ENCODE assay signal across 33 cellular contexts in genomic region chr3:64027708-64028107, GRCh38.
"Had no signal": no experiment of that assay in that cellular context is flagged by ENCODE, and none has a peak within 500 bp of the region (broad histone marks: within the 10 kb centered on the region; RNA-seq: fewer than 3 reads in every experiment).

No MANE protein-coding gene starts in this region.

- H3K27ac ChIP-seq: brain microvascular endothelial cell, SJCRH30, WERI-Rb-1 had no signal

- DNase-seq: activated CD4-positive, alpha-beta memory T cell treated with anti-CD3 and anti-CD28 coated beads, Interleukin-2, amount 10 ng/mL, durations not matched to agents 7 days and 5 days; activated CD4-positive, alpha-beta T cell treated with anti-CD3 and anti-CD28 coated beads for 1 hour; activated CD4-positive, alpha-beta T cell treated with anti-CD3 and anti-CD28 coated beads for 48 hours; activated CD4-positive, CD25-positive, alpha-beta regulatory T cell; activated CD8-positive, alpha-beta memory T cell treated with anti-CD3 and anti-CD28 coated beads for 24 hours; activated CD8-positive, alpha-beta memory T cell treated with anti-CD3 and anti-CD28 coated beads, Interleukin-2, amount 10 ng/mL, durations not matched to agents 7 days and 5 days; activated CD8-positive, alpha-beta memory T cell treated with anti-CD3 and anti-CD28 coated beads, Interleukin-2, amount 50 U/mL, for 48 hours; activated effector memory CD4-positive, alpha-beta T cell treated with Interleukin-2 at 50 U/mL for 16 hours; activated naive CD4-positive, alpha-beta T cell treated with anti-CD3 and anti-CD28 coated beads, Interleukin-2, amount 10 ng/mL, durations not matched to agents 7 days and 5 days; activated naive CD8-positive, alpha-beta T cell treated with anti-CD3 and anti-CD28 coated beads, Interleukin-2, amount 50 U/mL, for 24 hours; activated T-cell treated with anti-CD3 and anti-CD28 coated beads, Interleukin-2, amount 50 U/mL, for 48 hours; anterior cingulate cortex; brain microvascular endothelial cell; central memory CD4-positive, alpha-beta T cell; NCI-H1105; NCI-H1417 treated with DMSO at 0.1 percent for 48 hours; NCI-H1694 treated with DMSO at 0.1 percent for 48 hours; NCI-H2029 treated with DMSO at 0.1 percent for 48 hours; NCI-H2107; NCI-H2171; NCI-H446; NCI-H510A treated with DMSO at 0.1 percent for 48 hours; NCI-H526 treated with DMSO at 0.1 percent for 48 hours; NCI-H82; SHP77; SJCRH30; SW 1271; T-helper 1 cell; T-helper 2 cell; T-helper 9 cell; WERI-Rb-1 had no signal

- H3K36me3 ChIP-seq: brain microvascular endothelial cell, SJCRH30, WERI-Rb-1 had no signal

- H3K4me3 ChIP-seq: K562, SJCRH30 had no signal

- H3K9me3 ChIP-seq: SJCRH30 had no signal

- H3K27ac Mint-ChIP-seq: activated CD4-positive, alpha-beta memory T cell treated with anti-CD3 and anti-CD28 coated beads, Interleukin-2, amount 10 ng/mL, durations not matched to agents 7 days and 5 days; activated CD8-positive, alpha-beta memory T cell treated with anti-CD3 and anti-CD28 coated beads, Interleukin-2, amount 10 ng/mL, durations not matched to agents 7 days and 5 days; activated naive CD4-positive, alpha-beta T cell treated with anti-CD3 and anti-CD28 coated beads, Interleukin-2, amount 10 ng/mL, durations not matched to agents 7 days and 5 days; activated naive CD8-positive, alpha-beta T cell; activated naive CD8-positive, alpha-beta T cell treated with anti-CD3 and anti-CD28 coated beads, Interleukin-2, amount 50 U/mL, for 24 hours had no signal

- H3K36me3 Mint-ChIP-seq: activated CD8-positive, alpha-beta memory T cell treated with anti-CD3 and anti-CD28 coated beads, Interleukin-2, amount 10 ng/mL, durations not matched to agents 7 days and 5 days; activated naive CD8-positive, alpha-beta T cell had no signal

- H3K27me3 ChIP-seq: brain microvascular endothelial cell, SJCRH30 had no signal

- H3K9me3 Mint-ChIP-seq: activated CD4-positive, alpha-beta memory T cell treated with anti-CD3 and anti-CD28 coated beads, Interleukin-2, amount 10 ng/mL, durations not matched to agents 7 days and 5 days; activated naive CD4-positive, alpha-beta T cell treated with anti-CD3 and anti-CD28 coated beads, Interleukin-2, amount 10 ng/mL, durations not matched to agents 7 days and 5 days; activated naive CD8-positive, alpha-beta T cell treated with anti-CD3 and anti-CD28 coated beads, Interleukin-2, amount 50 U/mL, for 24 hours had no signal

- H3K4me3 Mint-ChIP-seq: activated CD4-positive, alpha-beta memory T cell treated with anti-CD3 and anti-CD28 coated beads, Interleukin-2, amount 10 ng/mL, durations not matched to agents 7 days and 5 days; activated CD8-positive, alpha-beta memory T cell treated with anti-CD3 and anti-CD28 coated beads, Interleukin-2, amount 10 ng/mL, durations not matched to agents 7 days and 5 days; activated naive CD4-positive, alpha-beta T cell treated with anti-CD3 and anti-CD28 coated beads, Interleukin-2, amount 10 ng/mL, durations not matched to agents 7 days and 5 days; activated naive CD8-positive, alpha-beta T cell; activated naive CD8-positive, alpha-beta T cell treated with anti-CD3 and anti-CD28 coated beads, Interleukin-2, amount 50 U/mL, for 24 hours had no signal
